24 cellular contexts compared by ENCODE assay signal in genomic region chr11:68159161-68159560, GRCh38.
"Had no signal": no experiment of that assay in that cellular context is flagged by ENCODE, and none has a peak within 500 bp of the region (broad histone marks: within the 10 kb centered on the region; RNA-seq: fewer than 3 reads in every experiment).

No MANE protein-coding gene starts in this region.

- H3K4me1 ChIP-seq: SJSA1 had no signal

- H3K9me3 ChIP-seq: MG63, SJSA1 had no signal

- H3K27me3 ChIP-seq: MG63, SJSA1 had no signal

- H3K4me3 ChIP-seq: MG63, SJSA1, SK-N-MC had no signal

- DNase-seq: IMR-90, Karpas-422, KG1, MG63, NCI-H1092, NCI-H1105 treated with DMSO at 0.1 percent for 48 hours, NCI-H1417 treated with DMSO at 0.1 percent for 48 hours, NCI-H146, NCI-H187, NCI-H2029, NCI-H2081 treated with DMSO at 0.1 percent for 48 hours, NCI-H2171, NCI-H226, NCI-H446, NCI-H510A, NCI-H524 treated with DMSO at 0.1 percent for 48 hours, NCI-H69, NCI-H774, Right ventricle myocardium superior, RPMI8226, SIG-M5 had no signal

- H3K27ac ChIP-seq: SJSA1, SK-N-MC had no signal

- ATAC-seq: HepG2 had no signal
